ENCODE assay signal across 8 cellular contexts in the genomic region with DNA sequence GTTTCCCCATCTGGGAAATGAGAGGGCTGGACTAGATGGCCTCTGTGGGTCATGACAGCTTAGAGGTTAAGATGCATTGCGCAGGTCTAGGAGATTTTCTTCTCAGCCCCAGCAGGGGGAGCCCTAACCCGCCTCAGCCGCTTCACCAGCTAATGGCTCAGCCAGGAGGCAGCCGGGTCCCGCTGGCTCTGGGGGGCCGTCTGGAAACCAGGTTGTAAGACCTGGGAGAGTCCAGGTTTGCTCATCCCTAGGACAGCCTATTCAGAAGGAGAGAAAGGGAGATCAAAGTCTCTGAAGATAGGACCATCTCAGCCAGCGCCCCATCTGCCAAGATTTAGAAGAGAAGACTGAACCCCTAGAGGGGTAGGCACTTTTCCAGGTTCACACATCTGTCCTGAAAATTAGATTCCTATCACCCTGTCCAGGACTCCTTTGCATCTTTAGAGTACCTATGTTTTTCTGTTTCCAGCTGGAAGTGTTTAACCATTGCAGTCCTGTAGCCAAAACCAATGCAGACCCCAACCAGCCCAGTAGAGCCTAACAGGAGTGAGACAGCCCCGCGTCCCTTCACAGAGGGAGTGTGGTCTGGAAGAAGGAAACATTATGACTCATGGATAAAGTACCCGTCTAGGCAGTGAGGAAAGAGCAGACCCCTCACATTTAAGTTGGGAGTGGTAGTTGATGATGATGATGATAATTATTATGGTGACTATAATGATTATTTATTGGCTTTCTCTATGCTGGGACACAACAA. TPM values are rescaled to one million over a fixed set of nuclear protein-coding genes. Genes with fewer than 3 reads are reported as not detected.
A peak's percentile ranks its signal among the peaks of the same experiment; 100 is the strongest.
DNase-seq lines count a peak whose midpoint lies in the region; ATAC-seq lines count a peak whose summit lies in the region.

No MANE protein-coding gene starts in this region.

- peaks cover 15 to 34% of the 10 kb centered on the region in 2 donors for H3K36me3 ChIP-seq in neuronal stem cell (replicated peaks in 1 of 2; ENCODE audit: control insufficient read depth in 2 of 2, insufficient read depth in 2 of 2, low read length in 2 of 2)
- H3K36me3 ChIP-seq in subcutaneous abdominal adipose tissue (ENCODE audit: control insufficient read depth in 5 of 5, insufficient read depth in 5 of 5, low read length in 5 of 5), result peaks cover 16 to 28% (median 27%) of the 10 kb centered on the region in 5 donors

- H4K91ac ChIP-seq in neuronal stem cell (ENCODE audit: low read depth, low read length, poor library complexity), result no peak overlapping the region

- H3K9ac ChIP-seq in neuronal stem cell (ENCODE audit: low read depth, low read length, poor library complexity) (no peak overlapping the region), subcutaneous abdominal adipose tissue (ENCODE audit: low read length in 5 of 5) (no peak overlapping the region)

- H3K4ac ChIP-seq in neuronal stem cell (ENCODE audit: low read length), result no peak overlapping the region

- no peak overlapping the region for H4K8ac ChIP-seq in neuronal stem cell (ENCODE audit: low read depth, low read length)

- H2AFZ ChIP-seq in neuronal stem cell (ENCODE audit: low read length), result peak overlapping the region; percentile 67

- H3K4me2 ChIP-seq in neuronal stem cell (ENCODE audit: insufficient read depth, low read length, poor library complexity, severe bottlenecking), result no peak overlapping the region

- no peaks in the 10 kb centered on the region for H3K9me3 ChIP-seq in neuronal stem cell (replicated peaks in 1 of 2; ENCODE audit: control insufficient read depth in 2 of 2, insufficient read depth in 1 of 2, low read depth in 1 of 2, low read length in 2 of 2)
- H3K9me3 ChIP-seq in subcutaneous abdominal adipose tissue (ENCODE audit: control insufficient read depth in 5 of 5, low read length in 5 of 5), result no peaks in the 10 kb centered on the region

- peak; percentile 51 for ATAC-seq in GM21717 (IDR thresholded peaks at IDR 0.05; ENCODE audit: unreplicated experiment)

- DNase-seq in Daoy (ENCODE audit: low read depth) (peak; percentile 86), KG1 (lab: John Stamatoyannopoulos, UW) (peak; percentile 2), RKO (ENCODE audit: low spot score) (peak; percentile 76), activated T-helper 1 cell treated with Interleukin-2 at 50 U/mL for 16 hours (ENCODE audit: low read depth) (peak; percentile 59), fibroblast of the conjunctiva (ENCODE audit: low read depth) (peak; percentile 73), neuronal stem cell (ENCODE audit: low spot score) (peak; percentile 80)

- no peak overlapping the region for H3K14ac ChIP-seq in neuronal stem cell (ENCODE audit: low read length)

- no peak overlapping the region for H2BK120ac ChIP-seq in neuronal stem cell (ENCODE audit: low read depth, low read length)

- no peak overlapping the region for H3K4me3 ChIP-seq in neuronal stem cell (ENCODE audit: low read length in 2 of 2)
- no peak overlapping the region for H3K4me3 ChIP-seq in subcutaneous abdominal adipose tissue (ENCODE audit: low read depth in 1 of 5, low read length in 5 of 5)

- H3K27ac ChIP-seq in neuronal stem cell (replicated peaks; ENCODE audit: low read length), result no peak overlapping the region
- H3K27ac ChIP-seq in subcutaneous abdominal adipose tissue (ENCODE audit: low read depth, low read length), result peak overlapping the region; percentile 66

- no peak overlapping the region for H2BK15ac ChIP-seq in neuronal stem cell (ENCODE audit: low read length)

- H3K27me3 ChIP-seq in neuronal stem cell (ENCODE audit: control insufficient read depth in 3 of 3, insufficient read depth in 3 of 3, low read depth in 1 of 3, low read length in 3 of 3), result peaks cover 0 to 5% (median 0%) of the 10 kb centered on the region in 3 experiments
- H3K27me3 ChIP-seq in subcutaneous abdominal adipose tissue (ENCODE audit: control insufficient read depth in 5 of 5, insufficient read depth in 4 of 5, low read length in 5 of 5), result no peaks in the 10 kb centered on the region

- H2BK12ac ChIP-seq in neuronal stem cell (ENCODE audit: low read length), result no peak overlapping the region

- no peaks in the 10 kb centered on the region for H3K79me1 ChIP-seq in neuronal stem cell (ENCODE audit: low read depth, low read length)

- no peak overlapping the region for H3K18ac ChIP-seq in neuronal stem cell (ENCODE audit: low read length)

- no peak overlapping the region for H2AK5ac ChIP-seq in neuronal stem cell (ENCODE audit: low read depth, low read length)

- no peak overlapping the region for H3K23ac ChIP-seq in neuronal stem cell (ENCODE audit: low read depth, low read length, poor library complexity)

- WGBS in neuronal stem cell (ENCODE audit: extremely low coverage in 2 of 2, insufficient read length in 2 of 2, insufficient replicate concordance in 1 of 2), 2 donors, result no CpG with 5 or more reads among the region's 10 CpGs

- H3K4me1 ChIP-seq in neuronal stem cell (ENCODE audit: control insufficient read depth in 2 of 2, insufficient read depth in 1 of 2, low read depth in 1 of 2, low read length in 2 of 2) (no peaks in the 10 kb centered on the region), subcutaneous abdominal adipose tissue (ENCODE audit: control insufficient read depth in 5 of 5, insufficient read depth in 5 of 5, low read length in 5 of 5) (peaks cover 12 to 37% (median 29%) of the 10 kb centered on the region in 5 donors)

- no peak overlapping the region for H2BK5ac ChIP-seq in neuronal stem cell (ENCODE audit: low read length)

RNA-seq across cellular contexts. Expression of gene SPARC, which starts 27.5 kb away (rescaled TPM):
- 364 and 386 TPM in 2 replicates for total RNA-seq in Daoy (2014; rRNA removed; shearing (Covaris generic))
- 393 TPM for polyA plus RNA-seq in neuronal stem cell (2013, experiment 1 of 2)
- 374 TPM for polyA plus RNA-seq in neuronal stem cell (2013, experiment 2 of 2)

Comparison
In these comparisons a context has a peak if more than half of its experiments do, and no peak if none do; other contexts are left out.
1. DNase-seq: peak in every context shown above with its lines; median percentile 86 in Daoy; 80 in neuronal stem cell; 76 in RKO; 73 in fibroblast of the conjunctiva; 59 in activated T-helper 1 cell treated with Interleukin-2 at 50 U/mL for 16 hours; 2 in KG1.